In genomic region chr3:16174976-16175901, GRCh38 we compare ENCODE assay signal across 13 cellular contexts. TPM values are rescaled to one million over a fixed set of nuclear protein-coding genes. Genes with fewer than 3 reads are reported as not detected.
DNase-seq lines count a peak whose midpoint lies in the region; TF ChIP-seq lines count a peak whose summit lies in the region.
"Had no signal": no experiment of that assay in that cellular context is flagged by ENCODE, and none has a peak within 500 bp of the region (broad histone marks: within the 10 kb centered on the region; RNA-seq: fewer than 3 reads in every experiment).

No MANE protein-coding gene starts in this region.

- H3K9me3 ChIP-seq in SJSA1 (replicated peaks), result no peaks in the 10 kb centered on the region
- no peaks in the 10 kb centered on the region for H3K9me3 ChIP-seq in esophagus squamous epithelium
- no peaks in the 10 kb centered on the region for H3K9me3 ChIP-seq in muscle layer of colon (ENCODE audit: low read length)
- H3K9me3 ChIP-seq in thyroid gland, result no peaks in the 10 kb centered on the region

- peak overlapping the region; percentile 1 for H3K9ac ChIP-seq in muscle layer of colon (ENCODE audit: low read length)

- TF ChIP-seq POLR2A in esophagus squamous epithelium (IDR thresholded peaks at IDR 0.05) (no peak), thyroid gland (IDR thresholded peaks at IDR 0.05) (no peak)

- 67 to 68% methylated on average over 9 to 14 of the region's 19 CpGs for WGBS in esophagus squamous epithelium, 2 donors
- WGBS in thyroid gland, 2 donors, result 75 to 79% methylated on average over 14 to 19 of the region's 19 CpGs

- H3K4me3 ChIP-seq in SJSA1 (no peak overlapping the region), esophagus squamous epithelium (peak overlapping the region; percentile 9 to 66 (median 42)), muscle layer of colon (ENCODE audit: low read depth in 1 of 2, low read length in 2 of 2) (peak overlapping the region in 1 of 2 donors; percentile 1), thyroid gland (replicated peaks in 1 of 3) (peak overlapping the region in 1 of 3 donors; percentile 27)

- DNase-seq in SJSA1 (ENCODE audit: low read depth in 1 of 2, low spot score in 2 of 2) (no peak), esophagus squamous epithelium (lab: John Stamatoyannopoulos, UW) (no peak), thyroid gland (peak in 1 of 2 donors; percentile 27), occipital lobe (lab: John Stamatoyannopoulos, UW) (no peak), NCI-H2081 treated with DMSO at 0.1 percent for 48 hours (lab: John Stamatoyannopoulos, UW) (no peak), NCI-H1930 (lab: John Stamatoyannopoulos, UW) (no peak)
- DNase-seq in activated CD4-positive, alpha-beta T cell treated with anti-CD3 and anti-CD28 coated beads for 48 hours, result no peak
- DNase-seq: activated CD4-positive, alpha-beta T cell treated with anti-CD3 and anti-CD28 coated beads, Interleukin-2, amount 10 ng/mL, durations not matched to agents 24 days and 14 days; activated effector memory CD4-positive, alpha-beta T cell treated with anti-CD3 and anti-CD28 coated beads, Interleukin-2, amount 50 U/mL, for 16 hours; COR-L47; NCI-H1417 treated with DMSO at 0.1 percent for 48 hours; small intestine had no signal

- H3K27ac ChIP-seq in SJSA1 (peak overlapping the region; percentile 32; the same call in 1 of the 2 replicates), esophagus squamous epithelium (peak overlapping the region; percentile 20 to 87 (median 74)), muscle layer of colon (ENCODE audit: low read depth, low read length) (peak overlapping the region; percentile 16), thyroid gland (peak overlapping the region; percentile 46 to 68 (median 49))

- H3K27me3 ChIP-seq in SJSA1 (replicated peaks) (no peaks in the 10 kb centered on the region), esophagus squamous epithelium (peaks cover 0 to 47% (median 0%) of the 10 kb centered on the region in 4 donors), muscle layer of colon (ENCODE audit: control insufficient read depth in 1 of 2, insufficient read depth in 2 of 2, low read length in 2 of 2) (no peaks in the 10 kb centered on the region), thyroid gland (no peaks in the 10 kb centered on the region)

- H3K36me3 ChIP-seq in SJSA1 (no peaks in the 10 kb centered on the region), esophagus squamous epithelium (no peaks in the 10 kb centered on the region), muscle layer of colon (ENCODE audit: insufficient read depth, low read length) (no peaks in the 10 kb centered on the region), thyroid gland (no peaks in the 10 kb centered on the region)

- intact Hi-C loops in esophagus squamous epithelium (cut with DNase I) (loop anchor here (5.0 kb wide), 2 partner anchors 67 to 128 kb away; no protein-coding TSS in a partner anchor), thyroid gland (cut with DNase I) (loop anchor here (10.0 kb wide), 1 partner anchor 360 kb away; no protein-coding TSS in a partner anchor)

- H3K4me1 ChIP-seq in SJSA1 (replicated peaks), result peaks cover 74% of the 10 kb centered on the region
- H3K4me1 ChIP-seq in esophagus squamous epithelium, result peaks cover 0 to 38% (median 19%) of the 10 kb centered on the region in 3 donors
- H3K4me1 ChIP-seq in muscle layer of colon (ENCODE audit: insufficient read depth, low read length), result peaks cover 31% of the 10 kb centered on the region
- H3K4me1 ChIP-seq in thyroid gland, result peaks cover 4 to 16% of the 10 kb centered on the region in 2 donors

- no peak for TF ChIP-seq CTCF in esophagus squamous epithelium (IDR thresholded peaks at IDR 0.05)
- no peak for TF ChIP-seq CTCF in thyroid gland (IDR thresholded peaks at IDR 0.05)

RNA-seq across cellular contexts. Expression of gene GALNT15, which starts 0.8 kb away (rescaled TPM):
- 1.3 and 2.1 TPM in 2 replicates for total RNA-seq in SJSA1 (2014; rRNA removed; shearing (Covaris generic))
- total RNA-seq in esophagus squamous epithelium (100 to 1,000 TPM in 1 of 4 donors, 10 to 100 TPM in 1, 1 to 10 TPM in 2; 4.6 to 117 (median 35.6) TPM), thyroid gland (100 to 1,000 TPM in 1 of 4 donors, 10 to 100 TPM in 3; 21.3 to 226 (median 49.4) TPM), occipital lobe (2.0 TPM)
- total RNA-seq: activated CD4-positive, alpha-beta T cell treated with anti-CD3 and anti-CD28 coated beads, Interleukin-2, amount 10 ng/mL, durations not matched to agents 24 days and 14 days had no signal

Comparison
In these comparisons a context has a peak if more than half of its experiments do, and no peak if none do; other contexts are left out.
1. H3K27ac ChIP-seq: peak in every context shown above with its lines; median percentile 74 in esophagus squamous epithelium; 49 in thyroid gland; 32 in SJSA1; 16 in muscle layer of colon.